Comparison of ENCODE assay signal across 10 cellular contexts in the genomic region with DNA sequence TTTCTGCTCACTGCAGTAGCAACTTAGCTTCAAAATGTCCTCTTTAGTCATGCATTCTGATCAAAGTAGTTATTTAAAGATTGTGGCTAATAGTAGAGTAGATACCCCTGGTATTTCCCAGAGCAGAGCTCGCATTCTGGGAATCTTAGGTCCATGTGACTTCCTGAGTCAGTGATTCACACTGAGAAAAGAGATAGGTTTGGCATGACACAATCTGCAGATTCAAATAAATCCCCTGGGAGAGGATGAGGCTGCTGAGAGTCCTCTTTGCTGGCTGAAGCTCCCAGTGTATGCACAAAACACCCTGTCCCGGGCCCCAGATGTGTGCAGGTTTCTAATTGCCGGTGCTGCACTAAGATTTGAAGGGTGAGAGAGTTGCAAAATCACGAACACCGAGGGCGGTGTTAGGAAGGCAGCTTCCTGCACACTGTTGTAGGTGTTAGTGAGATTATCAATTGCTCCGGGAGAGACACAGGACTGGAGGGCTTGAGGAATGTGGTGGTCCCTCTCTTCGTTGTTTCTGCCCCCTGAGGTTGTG.
DNase-seq lines count a peak whose midpoint lies in the region; ATAC-seq and TF ChIP-seq lines count a peak whose summit lies in the region.
"Had no signal": no experiment of that assay in that cellular context is flagged by ENCODE, and none has a peak within 500 bp of the region (broad histone marks: within the 10 kb centered on the region; RNA-seq: fewer than 3 reads in every experiment).

No MANE protein-coding gene starts in this region.

- CTCF ChIA-PET in activated naive CD4-positive, alpha-beta T cell treated with anti-CD3 and anti-CD28 coated beads, Interleukin-2, amount 10 ng/mL, durations not matched to agents 7 days and 5 days (lab: Charles Lee): no interaction called here

- H3K27ac ChIP-seq in iPS-20b (ENCODE audit: low read length): no peak overlapping the region
- H3K27ac ChIP-seq: VCaP had no signal

- no peaks in the 10 kb centered on the region for H3K27me3 ChIP-seq in iPS-20b (ENCODE audit: insufficient read depth, low read length)

- no peaks in the 10 kb centered on the region for H3K9me3 Mint-ChIP-seq in T-helper 2 cell treated with Interferon-gamma antibody and Interleukin-4, amounts not matched to agents 5 μg/mL and 100 μg/mL, for 36 hours
- H3K9me3 Mint-ChIP-seq in activated naive CD4-positive, alpha-beta T cell treated with anti-CD3 and anti-CD28 coated beads, Interleukin-2, amount 10 ng/mL, durations not matched to agents 7 days and 5 days: peaks cover 1% of the 10 kb centered on the region
- peaks cover 3% of the 10 kb centered on the region for H3K9me3 Mint-ChIP-seq in activated T-cell treated with anti-CD3 and anti-CD28 coated beads, Interleukin-2, amount 50 U/mL, for 4 hours

- DNase-seq in GM13977 (ENCODE audit: low spot score): peak; percentile 25
- no peak for DNase-seq in T-helper 9 cell
- DNase-seq in T-helper 2 cell treated with Interferon-gamma antibody and Interleukin-4, amounts not matched to agents 5 μg/mL and 100 μg/mL, for 36 hours (ENCODE audit: low spot score): no peak
- DNase-seq in activated naive CD4-positive, alpha-beta T cell treated with anti-CD3 and anti-CD28 coated beads, Interleukin-2, amount 10 ng/mL, durations not matched to agents 7 days and 5 days: no peak
- no peak for DNase-seq in activated T-cell treated with anti-CD3 and anti-CD28 coated beads, Interleukin-2, amount 50 U/mL, for 4 hours

- H3K27me3 Mint-ChIP-seq in T-helper 2 cell treated with Interferon-gamma antibody and Interleukin-4, amounts not matched to agents 5 μg/mL and 100 μg/mL, for 36 hours (ENCODE audit: low read depth): no peaks in the 10 kb centered on the region
- H3K27me3 Mint-ChIP-seq in activated naive CD4-positive, alpha-beta T cell treated with anti-CD3 and anti-CD28 coated beads, Interleukin-2, amount 10 ng/mL, durations not matched to agents 7 days and 5 days: no peaks in the 10 kb centered on the region
- peaks cover 13% of the 10 kb centered on the region for H3K27me3 Mint-ChIP-seq in activated T-cell treated with anti-CD3 and anti-CD28 coated beads, Interleukin-2, amount 50 U/mL, for 4 hours (ENCODE audit: low read depth)

- peak overlapping the region; percentile 38; the same call in 1 of the 2 replicates for H3K9ac ChIP-seq in iPS-20b (ENCODE audit: low read depth, low read length)

- no peaks in the 10 kb centered on the region for H3K36me3 Mint-ChIP-seq in T-helper 2 cell treated with Interferon-gamma antibody and Interleukin-4, amounts not matched to agents 5 μg/mL and 100 μg/mL, for 36 hours (ENCODE audit: low read depth)
- H3K36me3 Mint-ChIP-seq in activated naive CD4-positive, alpha-beta T cell treated with anti-CD3 and anti-CD28 coated beads, Interleukin-2, amount 10 ng/mL, durations not matched to agents 7 days and 5 days: no peaks in the 10 kb centered on the region
- no peaks in the 10 kb centered on the region for H3K36me3 Mint-ChIP-seq in activated T-cell treated with anti-CD3 and anti-CD28 coated beads, Interleukin-2, amount 50 U/mL, for 4 hours (ENCODE audit: insufficient read depth)
- H3K36me3 Mint-ChIP-seq: memory B cell had no signal

- no peaks in the 10 kb centered on the region for H3K36me3 ChIP-seq in iPS-20b (ENCODE audit: insufficient read depth, low read depth, low read length)

- peak overlapping the region; percentile 43; the same call in 1 of the 2 replicates for H3K4me3 ChIP-seq in iPS-20b (ENCODE audit: low read length)

- in situ Hi-C loops in GM13977 (cut with MboI; ENCODE audit: low pct_unique_long_range_greater_than_20kb, low sequenced_read_pairs, unreplicated experiment): no loop called here

- no peaks in the 10 kb centered on the region for H3K4me1 Mint-ChIP-seq in T-helper 2 cell treated with Interferon-gamma antibody and Interleukin-4, amounts not matched to agents 5 μg/mL and 100 μg/mL, for 36 hours (ENCODE audit: low read depth)
- no peaks in the 10 kb centered on the region for H3K4me1 Mint-ChIP-seq in activated naive CD4-positive, alpha-beta T cell treated with anti-CD3 and anti-CD28 coated beads, Interleukin-2, amount 10 ng/mL, durations not matched to agents 7 days and 5 days
- no peaks in the 10 kb centered on the region for H3K4me1 Mint-ChIP-seq in activated T-cell treated with anti-CD3 and anti-CD28 coated beads, Interleukin-2, amount 50 U/mL, for 4 hours (ENCODE audit: low read depth)

- H3K9me3 ChIP-seq in iPS-20b (ENCODE audit: insufficient read depth, low read depth, low read length): no peaks in the 10 kb centered on the region

- ATAC-seq in GM21737 (IDR thresholded peaks at IDR 0.05; ENCODE audit: unreplicated experiment) (peak; percentile 55), HG03575 (IDR thresholded peaks at IDR 0.05; ENCODE audit: extremely low read depth, insufficient number of reproducible peaks, low FRiP score, unreplicated experiment) (peak; percentile 86)
- no peak for ATAC-seq in activated T-cell treated with anti-CD3 and anti-CD28 coated beads, Interleukin-2, amount 50 U/mL, for 4 hours

- H3K4me1 ChIP-seq in iPS-20b (ENCODE audit: insufficient read depth, low read length): peaks cover 16% of the 10 kb centered on the region

- TF ChIP-seq CTCF in GM13977 (IDR thresholded peaks at IDR 0.05; ENCODE audit: extremely low read depth, insufficient read depth, missing control alignments): no peak

- no peak overlapping the region for H3K27ac Mint-ChIP-seq in T-helper 2 cell treated with Interferon-gamma antibody and Interleukin-4, amounts not matched to agents 5 μg/mL and 100 μg/mL, for 36 hours
- H3K27ac Mint-ChIP-seq in activated naive CD4-positive, alpha-beta T cell treated with anti-CD3 and anti-CD28 coated beads, Interleukin-2, amount 10 ng/mL, durations not matched to agents 7 days and 5 days: no peak overlapping the region
- H3K27ac Mint-ChIP-seq: memory B cell had no signal

- no peak overlapping the region for H3K4me3 Mint-ChIP-seq in T-helper 2 cell treated with Interferon-gamma antibody and Interleukin-4, amounts not matched to agents 5 μg/mL and 100 μg/mL, for 36 hours
- H3K4me3 Mint-ChIP-seq in activated naive CD4-positive, alpha-beta T cell treated with anti-CD3 and anti-CD28 coated beads, Interleukin-2, amount 10 ng/mL, durations not matched to agents 7 days and 5 days: no peak overlapping the region
- no peak overlapping the region for H3K4me3 Mint-ChIP-seq in activated T-cell treated with anti-CD3 and anti-CD28 coated beads, Interleukin-2, amount 50 U/mL, for 4 hours
- H3K4me3 Mint-ChIP-seq: memory B cell had no signal

Comparison
In these comparisons a context has a peak if more than half of its experiments do, and no peak if none do; other contexts are left out.
1. ATAC-seq: peak in GM21737 (single experiment) and HG03575 (single experiment); none in activated T-cell treated with anti-CD3 and anti-CD28 coated beads, Interleukin-2, amount 50 U/mL, for 4 hours (0 of 2).